1 cellular context compared by ENCODE assay signal in the genomic region with DNA sequence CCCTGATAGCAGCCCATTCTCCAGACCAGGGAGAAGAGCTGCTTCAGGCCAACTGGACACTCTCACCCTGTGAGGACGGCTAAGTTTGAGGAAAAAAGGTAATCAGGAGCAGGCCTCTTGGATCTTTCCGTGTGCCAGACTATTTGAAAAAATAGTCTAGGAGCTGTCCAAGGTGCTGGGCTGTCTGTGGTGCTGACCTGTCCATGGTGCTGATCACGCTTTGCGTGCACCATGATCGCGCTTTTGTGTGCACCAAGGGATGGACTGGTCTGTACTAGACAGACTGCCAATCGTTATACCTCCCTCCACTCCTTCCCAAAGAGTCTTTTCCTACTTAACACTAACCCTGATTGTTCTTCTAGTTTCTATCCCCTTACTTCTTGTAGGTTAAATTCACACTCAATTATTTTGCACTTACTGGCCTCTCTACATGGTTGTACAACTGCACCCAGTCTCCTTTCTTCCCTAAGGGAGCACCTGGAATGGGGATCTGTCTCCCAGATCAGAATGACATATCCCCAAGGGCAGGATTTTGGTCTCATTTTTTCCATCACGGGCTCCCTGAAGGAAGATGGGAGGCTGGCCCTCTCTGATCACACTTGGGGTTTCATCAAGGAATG.
A peak's percentile ranks its signal among the peaks of the same experiment; 100 is the strongest.
TF ChIP-seq lines count a peak whose summit lies in the region.

No MANE protein-coding gene starts in this region.

TF ChIP-seq in HepG2, 621 proteins besides CTCF, POLR2A, EP300 and RAD21 (continued from another document and continues in another):
- TF ChIP-seq, protein P1, sequence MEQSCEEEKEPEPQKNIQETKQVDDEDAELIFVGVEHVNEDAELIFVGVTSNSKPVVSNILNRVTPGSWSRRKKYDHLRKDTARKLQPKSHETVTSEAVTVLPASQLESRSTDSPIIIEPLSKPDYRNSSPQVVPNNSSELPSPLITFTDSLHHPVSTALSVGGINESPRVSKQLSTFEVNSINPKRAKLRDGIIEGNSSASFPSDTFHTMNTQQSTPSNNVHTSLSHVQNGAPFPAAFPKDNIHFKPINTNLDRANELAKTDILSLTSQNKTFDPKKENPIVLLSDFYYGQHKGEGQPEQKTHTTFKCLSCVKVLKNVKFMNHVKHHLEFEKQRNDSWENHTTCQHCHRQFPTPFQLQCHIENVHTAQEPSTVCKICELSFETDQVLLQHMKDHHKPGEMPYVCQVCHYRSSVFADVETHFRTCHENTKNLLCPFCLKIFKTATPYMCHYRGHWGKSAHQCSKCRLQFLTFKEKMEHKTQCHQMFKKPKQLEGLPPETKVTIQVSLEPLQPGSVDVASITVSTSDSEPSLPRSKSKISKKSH (CRISPR knock-in tag; IDR thresholded peaks at IDR 0.05; ENCODE audit: borderline replicate concordance) = peak; percentile 99
- TF ChIP-seq CBX2 (IDR thresholded peaks at IDR 0.05; ENCODE audit: low read depth, low read length) (no peak), CBX2 (CRISPR knock-in tag; IDR thresholded peaks at IDR 0.05; ENCODE audit: low read depth) (peak; percentile 99; the same call in 1 of the 2 replicates), ELF3 (CRISPR knock-in tag; IDR thresholded peaks at IDR 0.05) (peak; percentile 99), KDM4B (CRISPR knock-in tag; IDR thresholded peaks at IDR 0.05) (peak; percentile 100), MYNN (CRISPR knock-in tag; IDR thresholded peaks at IDR 0.05; ENCODE audit: low read depth) (peak; percentile 99), BRCA1 (CRISPR knock-in tag; IDR thresholded peaks at IDR 0.05) (peak; percentile 100), ZBTB3 (CRISPR knock-in tag; IDR thresholded peaks at IDR 0.05; ENCODE audit: borderline replicate concordance, low read depth) (peak; percentile 97; the same call in 1 of the 2 replicates), MBNL3 (CRISPR knock-in tag; conservative IDR thresholded peaks at IDR 0.05) (no peak), RBAK (CRISPR knock-in tag; IDR thresholded peaks at IDR 0.05) (peak; percentile 95), ZNF772 (CRISPR knock-in tag; IDR thresholded peaks at IDR 0.05) (peak; percentile 100), SNAPC2 (CRISPR knock-in tag; IDR thresholded peaks at IDR 0.05) (peak; percentile 99), PHF21A (CRISPR knock-in tag; IDR thresholded peaks at IDR 0.05) (peak; percentile 55), HCFC1 (IDR thresholded peaks at IDR 0.05; ENCODE audit: low read depth, low read length) (no peak), ISX (CRISPR knock-in tag; conservative IDR thresholded peaks at IDR 0.05) (peak; percentile 100), ZBTB1 (CRISPR knock-in tag; IDR thresholded peaks at IDR 0.05; ENCODE audit: borderline replicate concordance) (peak; percentile 99), FLYWCH1 (CRISPR knock-in tag; IDR thresholded peaks at IDR 0.05) (peak; percentile 99), SCMH1 (CRISPR knock-in tag; IDR thresholded peaks at IDR 0.05; ENCODE audit: borderline replicate concordance) (peak; percentile 97), ZNF138 (CRISPR knock-in tag; IDR thresholded peaks at IDR 0.05; ENCODE audit: low read depth) (peak; percentile 100), CBX1 (IDR thresholded peaks at IDR 0.05; ENCODE audit: low read depth) (no peak), ARNT (IDR thresholded peaks at IDR 0.05) (no peak), ATRX (CRISPR knock-in tag; IDR thresholded peaks at IDR 0.05; ENCODE audit: borderline replicate concordance) (peak; percentile 99), ZNF841 (CRISPR knock-in tag; IDR thresholded peaks at IDR 0.05; ENCODE audit: borderline replicate concordance) (peak; percentile 99), ZNF329 (CRISPR knock-in tag; IDR thresholded peaks at IDR 0.05; ENCODE audit: low read depth) (peak; percentile 97), REL (CRISPR knock-in tag; conservative IDR thresholded peaks at IDR 0.05) (peak; percentile 99), MAFK (conservative IDR thresholded peaks at IDR 0.05 in 1 of 2, IDR thresholded peaks at IDR 0.05 in 1 of 2; ENCODE audit: low read length in 2 of 2) (no peak), ZNF296 (CRISPR knock-in tag; conservative IDR thresholded peaks at IDR 0.05) (peak; percentile 100), KDM5A (IDR thresholded peaks at IDR 0.05; ENCODE audit: borderline replicate concordance, low read length) (no peak)
- TF ChIP-seq, protein P2, sequence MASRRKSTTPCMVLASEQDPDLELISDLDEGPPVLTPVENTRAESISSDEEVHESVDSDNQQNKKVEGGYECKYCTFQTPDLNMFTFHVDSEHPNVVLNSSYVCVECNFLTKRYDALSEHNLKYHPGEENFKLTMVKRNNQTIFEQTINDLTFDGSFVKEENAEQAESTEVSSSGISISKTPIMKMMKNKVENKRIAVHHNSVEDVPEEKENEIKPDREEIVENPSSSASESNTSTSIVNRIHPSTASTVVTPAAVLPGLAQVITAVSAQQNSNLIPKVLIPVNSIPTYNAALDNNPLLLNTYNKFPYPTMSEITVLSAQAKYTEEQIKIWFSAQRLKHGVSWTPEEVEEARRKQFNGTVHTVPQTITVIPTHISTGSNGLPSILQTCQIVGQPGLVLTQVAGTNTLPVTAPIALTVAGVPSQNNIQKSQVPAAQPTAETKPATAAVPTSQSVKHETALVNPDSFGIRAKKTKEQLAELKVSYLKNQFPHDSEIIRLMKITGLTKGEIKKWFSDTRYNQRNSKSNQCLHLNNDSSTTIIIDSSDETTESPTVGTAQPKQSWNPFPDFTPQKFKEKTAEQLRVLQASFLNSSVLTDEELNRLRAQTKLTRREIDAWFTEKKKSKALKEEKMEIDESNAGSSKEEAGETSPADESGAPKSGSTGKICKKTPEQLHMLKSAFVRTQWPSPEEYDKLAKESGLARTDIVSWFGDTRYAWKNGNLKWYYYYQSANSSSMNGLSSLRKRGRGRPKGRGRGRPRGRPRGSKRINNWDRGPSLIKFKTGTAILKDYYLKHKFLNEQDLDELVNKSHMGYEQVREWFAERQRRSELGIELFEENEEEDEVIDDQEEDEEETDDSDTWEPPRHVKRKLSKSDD (CRISPR knock-in tag; IDR thresholded peaks at IDR 0.05; ENCODE audit: low read depth) = peak; percentile 99
- TF ChIP-seq, protein P3, sequence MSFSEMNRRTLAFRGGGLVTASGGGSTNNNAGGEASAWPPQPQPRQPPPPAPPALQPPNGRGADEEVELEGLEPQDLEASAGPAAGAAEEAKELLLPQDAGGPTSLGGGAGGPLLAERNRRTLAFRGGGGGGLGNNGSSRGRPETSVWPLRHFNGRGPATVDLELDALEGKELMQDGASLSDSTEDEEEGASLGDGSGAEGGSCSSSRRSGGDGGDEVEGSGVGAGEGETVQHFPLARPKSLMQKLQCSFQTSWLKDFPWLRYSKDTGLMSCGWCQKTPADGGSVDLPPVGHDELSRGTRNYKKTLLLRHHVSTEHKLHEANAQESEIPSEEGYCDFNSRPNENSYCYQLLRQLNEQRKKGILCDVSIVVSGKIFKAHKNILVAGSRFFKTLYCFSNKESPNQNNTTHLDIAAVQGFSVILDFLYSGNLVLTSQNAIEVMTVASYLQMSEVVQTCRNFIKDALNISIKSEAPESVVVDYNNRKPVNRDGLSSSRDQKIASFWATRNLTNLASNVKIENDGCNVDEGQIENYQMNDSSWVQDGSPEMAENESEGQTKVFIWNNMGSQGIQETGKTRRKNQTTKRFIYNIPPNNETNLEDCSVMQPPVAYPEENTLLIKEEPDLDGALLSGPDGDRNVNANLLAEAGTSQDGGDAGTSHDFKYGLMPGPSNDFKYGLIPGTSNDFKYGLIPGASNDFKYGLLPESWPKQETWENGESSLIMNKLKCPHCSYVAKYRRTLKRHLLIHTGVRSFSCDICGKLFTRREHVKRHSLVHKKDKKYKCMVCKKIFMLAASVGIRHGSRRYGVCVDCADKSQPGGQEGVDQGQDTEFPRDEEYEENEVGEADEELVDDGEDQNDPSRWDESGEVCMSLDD (CRISPR knock-in tag; IDR thresholded peaks at IDR 0.05; ENCODE audit: borderline replicate concordance) = peak; percentile 99
- TF ChIP-seq, protein P4, sequence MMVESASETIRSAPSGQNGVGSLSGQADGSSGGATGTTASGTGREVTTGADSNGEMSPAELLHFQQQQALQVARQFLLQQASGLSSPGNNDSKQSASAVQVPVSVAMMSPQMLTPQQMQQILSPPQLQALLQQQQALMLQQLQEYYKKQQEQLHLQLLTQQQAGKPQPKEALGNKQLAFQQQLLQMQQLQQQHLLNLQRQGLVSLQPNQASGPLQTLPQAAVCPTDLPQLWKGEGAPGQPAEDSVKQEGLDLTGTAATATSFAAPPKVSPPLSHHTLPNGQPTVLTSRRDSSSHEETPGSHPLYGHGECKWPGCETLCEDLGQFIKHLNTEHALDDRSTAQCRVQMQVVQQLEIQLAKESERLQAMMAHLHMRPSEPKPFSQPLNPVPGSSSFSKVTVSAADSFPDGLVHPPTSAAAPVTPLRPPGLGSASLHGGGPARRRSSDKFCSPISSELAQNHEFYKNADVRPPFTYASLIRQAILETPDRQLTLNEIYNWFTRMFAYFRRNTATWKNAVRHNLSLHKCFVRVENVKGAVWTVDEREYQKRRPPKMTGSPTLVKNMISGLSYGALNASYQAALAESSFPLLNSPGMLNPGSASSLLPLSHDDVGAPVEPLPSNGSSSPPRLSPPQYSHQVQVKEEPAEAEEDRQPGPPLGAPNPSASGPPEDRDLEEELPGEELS (CRISPR knock-in tag; IDR thresholded peaks at IDR 0.05) = peak; percentile 93
- TF ChIP-seq, protein P5, sequence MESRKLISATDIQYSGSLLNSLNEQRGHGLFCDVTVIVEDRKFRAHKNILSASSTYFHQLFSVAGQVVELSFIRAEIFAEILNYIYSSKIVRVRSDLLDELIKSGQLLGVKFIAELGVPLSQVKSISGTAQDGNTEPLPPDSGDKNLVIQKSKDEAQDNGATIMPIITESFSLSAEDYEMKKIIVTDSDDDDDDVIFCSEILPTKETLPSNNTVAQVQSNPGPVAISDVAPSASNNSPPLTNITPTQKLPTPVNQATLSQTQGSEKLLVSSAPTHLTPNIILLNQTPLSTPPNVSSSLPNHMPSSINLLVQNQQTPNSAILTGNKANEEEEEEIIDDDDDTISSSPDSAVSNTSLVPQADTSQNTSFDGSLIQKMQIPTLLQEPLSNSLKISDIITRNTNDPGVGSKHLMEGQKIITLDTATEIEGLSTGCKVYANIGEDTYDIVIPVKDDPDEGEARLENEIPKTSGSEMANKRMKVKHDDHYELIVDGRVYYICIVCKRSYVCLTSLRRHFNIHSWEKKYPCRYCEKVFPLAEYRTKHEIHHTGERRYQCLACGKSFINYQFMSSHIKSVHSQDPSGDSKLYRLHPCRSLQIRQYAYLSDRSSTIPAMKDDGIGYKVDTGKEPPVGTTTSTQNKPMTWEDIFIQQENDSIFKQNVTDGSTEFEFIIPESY (CRISPR knock-in tag; IDR thresholded peaks at IDR 0.05) = peak; percentile 86; the same call in 1 of the 2 replicates
- TF ChIP-seq, protein P6, sequence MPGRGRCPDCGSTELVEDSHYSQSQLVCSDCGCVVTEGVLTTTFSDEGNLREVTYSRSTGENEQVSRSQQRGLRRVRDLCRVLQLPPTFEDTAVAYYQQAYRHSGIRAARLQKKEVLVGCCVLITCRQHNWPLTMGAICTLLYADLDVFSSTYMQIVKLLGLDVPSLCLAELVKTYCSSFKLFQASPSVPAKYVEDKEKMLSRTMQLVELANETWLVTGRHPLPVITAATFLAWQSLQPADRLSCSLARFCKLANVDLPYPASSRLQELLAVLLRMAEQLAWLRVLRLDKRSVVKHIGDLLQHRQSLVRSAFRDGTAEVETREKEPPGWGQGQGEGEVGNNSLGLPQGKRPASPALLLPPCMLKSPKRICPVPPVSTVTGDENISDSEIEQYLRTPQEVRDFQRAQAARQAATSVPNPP (CRISPR knock-in tag; IDR thresholded peaks at IDR 0.05) = peak; percentile 91
- TF ChIP-seq, protein P7, sequence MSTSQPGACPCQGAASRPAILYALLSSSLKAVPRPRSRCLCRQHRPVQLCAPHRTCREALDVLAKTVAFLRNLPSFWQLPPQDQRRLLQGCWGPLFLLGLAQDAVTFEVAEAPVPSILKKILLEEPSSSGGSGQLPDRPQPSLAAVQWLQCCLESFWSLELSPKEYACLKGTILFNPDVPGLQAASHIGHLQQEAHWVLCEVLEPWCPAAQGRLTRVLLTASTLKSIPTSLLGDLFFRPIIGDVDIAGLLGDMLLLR (CRISPR knock-in tag; IDR thresholded peaks at IDR 0.05) = peak; percentile 100
- TF ChIP-seq, protein P8, sequence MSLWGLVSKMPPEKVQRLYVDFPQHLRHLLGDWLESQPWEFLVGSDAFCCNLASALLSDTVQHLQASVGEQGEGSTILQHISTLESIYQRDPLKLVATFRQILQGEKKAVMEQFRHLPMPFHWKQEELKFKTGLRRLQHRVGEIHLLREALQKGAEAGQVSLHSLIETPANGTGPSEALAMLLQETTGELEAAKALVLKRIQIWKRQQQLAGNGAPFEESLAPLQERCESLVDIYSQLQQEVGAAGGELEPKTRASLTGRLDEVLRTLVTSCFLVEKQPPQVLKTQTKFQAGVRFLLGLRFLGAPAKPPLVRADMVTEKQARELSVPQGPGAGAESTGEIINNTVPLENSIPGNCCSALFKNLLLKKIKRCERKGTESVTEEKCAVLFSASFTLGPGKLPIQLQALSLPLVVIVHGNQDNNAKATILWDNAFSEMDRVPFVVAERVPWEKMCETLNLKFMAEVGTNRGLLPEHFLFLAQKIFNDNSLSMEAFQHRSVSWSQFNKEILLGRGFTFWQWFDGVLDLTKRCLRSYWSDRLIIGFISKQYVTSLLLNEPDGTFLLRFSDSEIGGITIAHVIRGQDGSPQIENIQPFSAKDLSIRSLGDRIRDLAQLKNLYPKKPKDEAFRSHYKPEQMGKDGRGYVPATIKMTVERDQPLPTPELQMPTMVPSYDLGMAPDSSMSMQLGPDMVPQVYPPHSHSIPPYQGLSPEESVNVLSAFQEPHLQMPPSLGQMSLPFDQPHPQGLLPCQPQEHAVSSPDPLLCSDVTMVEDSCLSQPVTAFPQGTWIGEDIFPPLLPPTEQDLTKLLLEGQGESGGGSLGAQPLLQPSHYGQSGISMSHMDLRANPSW (CRISPR knock-in tag; IDR thresholded peaks at IDR 0.05; ENCODE audit: borderline replicate concordance) = peak; percentile 95
- TF ChIP-seq, protein P9, sequence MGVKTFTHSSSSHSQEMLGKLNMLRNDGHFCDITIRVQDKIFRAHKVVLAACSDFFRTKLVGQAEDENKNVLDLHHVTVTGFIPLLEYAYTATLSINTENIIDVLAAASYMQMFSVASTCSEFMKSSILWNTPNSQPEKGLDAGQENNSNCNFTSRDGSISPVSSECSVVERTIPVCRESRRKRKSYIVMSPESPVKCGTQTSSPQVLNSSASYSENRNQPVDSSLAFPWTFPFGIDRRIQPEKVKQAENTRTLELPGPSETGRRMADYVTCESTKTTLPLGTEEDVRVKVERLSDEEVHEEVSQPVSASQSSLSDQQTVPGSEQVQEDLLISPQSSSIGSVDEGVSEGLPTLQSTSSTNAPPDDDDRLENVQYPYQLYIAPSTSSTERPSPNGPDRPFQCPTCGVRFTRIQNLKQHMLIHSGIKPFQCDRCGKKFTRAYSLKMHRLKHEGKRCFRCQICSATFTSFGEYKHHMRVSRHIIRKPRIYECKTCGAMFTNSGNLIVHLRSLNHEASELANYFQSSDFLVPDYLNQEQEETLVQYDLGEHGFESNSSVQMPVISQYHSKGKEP (CRISPR knock-in tag; IDR thresholded peaks at IDR 0.05) = peak; percentile 100
